In genomic region chr13:41916173-41916954, GRCh38 we compare ENCODE assay signal across 9 cellular contexts. TPM values are rescaled to one million over a fixed set of nuclear protein-coding genes. Genes with fewer than 3 reads are reported as not detected.
DNase-seq lines count a peak whose midpoint lies in the region; ATAC-seq and TF ChIP-seq lines count a peak whose summit lies in the region.
"Had no signal": no experiment of that assay in that cellular context is flagged by ENCODE, and none has a peak within 500 bp of the region (broad histone marks: within the 10 kb centered on the region; RNA-seq: fewer than 3 reads in every experiment).

No MANE protein-coding gene starts in this region.

- ATAC-seq in GM18868 (IDR thresholded peaks at IDR 0.05; ENCODE audit: unreplicated experiment) (peak; percentile 91), HG03039 (IDR thresholded peaks at IDR 0.05; ENCODE audit: unreplicated experiment) (peak; percentile 90), RWPE2 (ENCODE audit: low read depth) (peak; percentile 67), thoracic aorta (ENCODE audit: insufficient number of reproducible peaks, low FRiP score, low read depth) (peak; percentile 76)

- H3K27ac ChIP-seq in RWPE2 (ENCODE audit: poor library complexity, severe bottlenecking), result no peak overlapping the region
- peak overlapping the region in 1 of 2 donors; percentile 12 for H3K27ac ChIP-seq in thoracic aorta

- H3K27me3 ChIP-seq in RWPE2 (ENCODE audit: insufficient read depth, poor library complexity, severe bottlenecking) (no peaks in the 10 kb centered on the region), thoracic aorta (replicated peaks; ENCODE audit: insufficient read depth) (no peaks in the 10 kb centered on the region)

- DNase-seq in AG08395 (ENCODE audit: low spot score) (peak; percentile 65), RWPE2 (ENCODE audit: low spot score) (no peak), fibroblast of the aortic adventitia (ENCODE audit: low read depth) (peak; percentile 86), thoracic aorta (ENCODE audit: low spot score) (no peak), midbrain (lab: John Stamatoyannopoulos, UW) (no peak), NCI-H1092 (lab: John Stamatoyannopoulos, UW) (no peak)

- H3K4me3 ChIP-seq in RWPE2 (ENCODE audit: severe bottlenecking), result no peak overlapping the region
- H3K4me3 ChIP-seq in fibroblast of the aortic adventitia (ENCODE audit: low read depth, low read length), result peak overlapping the region; percentile 29
- H3K4me3 ChIP-seq in thoracic aorta, result peak overlapping the region; percentile 44
- H3K4me3 ChIP-seq: HAP-1 had no signal

- H3K36me3 ChIP-seq in RWPE2 (ENCODE audit: low read depth) (no peaks in the 10 kb centered on the region; the same call in 1 of the 2 replicates), thoracic aorta (no peaks in the 10 kb centered on the region)
- H3K36me3 ChIP-seq: HAP-1 had no signal

- H3K9me3 ChIP-seq in RWPE2 (ENCODE audit: severe bottlenecking) (no peaks in the 10 kb centered on the region), thoracic aorta (no peaks in the 10 kb centered on the region)
- H3K9me3 ChIP-seq: HAP-1 had no signal

- H3K4me1 ChIP-seq in RWPE2 (ENCODE audit: insufficient read depth, poor library complexity, severe bottlenecking), result peaks cover 29% of the 10 kb centered on the region
- peaks cover 24 to 42% of the 10 kb centered on the region in 2 donors for H3K4me1 ChIP-seq in thoracic aorta (ENCODE audit: control insufficient read depth in 1 of 2, low read depth in 2 of 2)

- no peak for TF ChIP-seq CTCF in RWPE2 (IDR thresholded peaks at IDR 0.05; ENCODE audit: poor library complexity, severe bottlenecking)
- TF ChIP-seq CTCF in fibroblast of the aortic adventitia (IDR thresholded peaks at IDR 0.05; ENCODE audit: insufficient read depth, low read length), result no peak
- no peak for TF ChIP-seq CTCF in thoracic aorta (IDR thresholded peaks at IDR 0.05)

RNA-seq across cellular contexts. Expression of gene VWA8, which starts 44.5 kb away (rescaled TPM):
- total RNA-seq in fibroblast of the aortic adventitia (ENCODE audit: low replicate concordance) (27.2 and 28.5 TPM in 2 replicates), thoracic aorta (10 to 100 TPM; 19.8 to 25.3 TPM)

Comparison
In these comparisons a context has a peak if more than half of its experiments do, and no peak if none do; other contexts are left out.
1. DNase-seq: peak in AG08395 (single experiment) and fibroblast of the aortic adventitia (single experiment); none in RWPE2 (single experiment), thoracic aorta (single experiment), midbrain (single experiment) and NCI-H1092 (single experiment).
2. Peak in every context shown above with its lines, with median percentiles within 50 percentile points of each other: ATAC-seq.